ENCODE assay signal across 1 cellular context in the genomic region with DNA sequence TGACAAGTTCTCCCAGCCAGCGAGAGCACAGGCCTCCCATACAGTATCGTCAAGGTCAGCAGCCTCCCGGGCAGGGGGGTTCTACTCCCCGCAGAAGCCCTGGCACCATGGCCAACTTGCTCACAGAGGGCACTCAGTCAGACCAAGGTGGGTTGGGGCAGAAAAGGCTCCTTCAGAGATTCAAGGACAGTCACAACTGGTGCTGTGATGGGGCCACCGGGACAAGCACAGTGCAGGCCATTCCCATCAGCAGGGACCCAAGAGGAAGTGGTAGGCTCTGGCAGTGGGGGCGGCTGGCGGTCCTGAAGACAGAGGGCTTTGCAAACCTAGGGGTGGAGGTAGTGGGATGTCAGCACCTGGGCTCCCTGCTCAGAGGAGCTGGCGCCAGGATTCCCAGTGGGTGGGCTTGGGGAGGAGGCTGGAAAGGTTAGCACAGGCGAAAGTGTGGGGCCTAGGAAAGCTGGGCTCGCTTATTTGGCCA.
TF ChIP-seq lines count a peak whose summit lies in the region.

No MANE protein-coding gene starts in this region.

TF ChIP-seq in HepG2, 621 proteins besides CTCF, POLR2A, EP300 and RAD21 (continued from another document and continues in another):
- TF ChIP-seq, protein P1, sequence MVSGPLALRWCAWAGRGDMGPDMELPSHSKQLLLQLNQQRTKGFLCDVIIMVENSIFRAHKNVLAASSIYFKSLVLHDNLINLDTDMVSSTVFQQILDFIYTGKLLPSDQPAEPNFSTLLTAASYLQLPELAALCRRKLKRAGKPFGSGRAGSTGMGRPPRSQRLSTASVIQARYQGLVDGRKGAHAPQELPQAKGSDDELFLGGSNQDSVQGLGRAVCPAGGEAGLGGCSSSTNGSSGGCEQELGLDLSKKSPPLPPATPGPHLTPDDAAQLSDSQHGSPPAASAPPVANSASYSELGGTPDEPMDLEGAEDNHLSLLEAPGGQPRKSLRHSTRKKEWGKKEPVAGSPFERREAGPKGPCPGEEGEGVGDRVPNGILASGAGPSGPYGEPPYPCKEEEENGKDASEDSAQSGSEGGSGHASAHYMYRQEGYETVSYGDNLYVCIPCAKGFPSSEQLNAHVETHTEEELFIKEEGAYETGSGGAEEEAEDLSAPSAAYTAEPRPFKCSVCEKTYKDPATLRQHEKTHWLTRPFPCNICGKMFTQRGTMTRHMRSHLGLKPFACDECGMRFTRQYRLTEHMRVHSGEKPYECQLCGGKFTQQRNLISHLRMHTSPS (CRISPR knock-in tag; IDR thresholded peaks at IDR 0.05; ENCODE audit: low read depth), result peak; percentile 78; the same call in 1 of the 2 replicates
- no peak for TF ChIP-seq JUND (CRISPR knock-in tag; IDR thresholded peaks at IDR 0.05)
- no peak for TF ChIP-seq SIX4 (CRISPR knock-in tag; IDR thresholded peaks at IDR 0.05)
- no peak for TF ChIP-seq THAP11 (CRISPR knock-in tag; IDR thresholded peaks at IDR 0.05)
- TF ChIP-seq, protein P2, sequence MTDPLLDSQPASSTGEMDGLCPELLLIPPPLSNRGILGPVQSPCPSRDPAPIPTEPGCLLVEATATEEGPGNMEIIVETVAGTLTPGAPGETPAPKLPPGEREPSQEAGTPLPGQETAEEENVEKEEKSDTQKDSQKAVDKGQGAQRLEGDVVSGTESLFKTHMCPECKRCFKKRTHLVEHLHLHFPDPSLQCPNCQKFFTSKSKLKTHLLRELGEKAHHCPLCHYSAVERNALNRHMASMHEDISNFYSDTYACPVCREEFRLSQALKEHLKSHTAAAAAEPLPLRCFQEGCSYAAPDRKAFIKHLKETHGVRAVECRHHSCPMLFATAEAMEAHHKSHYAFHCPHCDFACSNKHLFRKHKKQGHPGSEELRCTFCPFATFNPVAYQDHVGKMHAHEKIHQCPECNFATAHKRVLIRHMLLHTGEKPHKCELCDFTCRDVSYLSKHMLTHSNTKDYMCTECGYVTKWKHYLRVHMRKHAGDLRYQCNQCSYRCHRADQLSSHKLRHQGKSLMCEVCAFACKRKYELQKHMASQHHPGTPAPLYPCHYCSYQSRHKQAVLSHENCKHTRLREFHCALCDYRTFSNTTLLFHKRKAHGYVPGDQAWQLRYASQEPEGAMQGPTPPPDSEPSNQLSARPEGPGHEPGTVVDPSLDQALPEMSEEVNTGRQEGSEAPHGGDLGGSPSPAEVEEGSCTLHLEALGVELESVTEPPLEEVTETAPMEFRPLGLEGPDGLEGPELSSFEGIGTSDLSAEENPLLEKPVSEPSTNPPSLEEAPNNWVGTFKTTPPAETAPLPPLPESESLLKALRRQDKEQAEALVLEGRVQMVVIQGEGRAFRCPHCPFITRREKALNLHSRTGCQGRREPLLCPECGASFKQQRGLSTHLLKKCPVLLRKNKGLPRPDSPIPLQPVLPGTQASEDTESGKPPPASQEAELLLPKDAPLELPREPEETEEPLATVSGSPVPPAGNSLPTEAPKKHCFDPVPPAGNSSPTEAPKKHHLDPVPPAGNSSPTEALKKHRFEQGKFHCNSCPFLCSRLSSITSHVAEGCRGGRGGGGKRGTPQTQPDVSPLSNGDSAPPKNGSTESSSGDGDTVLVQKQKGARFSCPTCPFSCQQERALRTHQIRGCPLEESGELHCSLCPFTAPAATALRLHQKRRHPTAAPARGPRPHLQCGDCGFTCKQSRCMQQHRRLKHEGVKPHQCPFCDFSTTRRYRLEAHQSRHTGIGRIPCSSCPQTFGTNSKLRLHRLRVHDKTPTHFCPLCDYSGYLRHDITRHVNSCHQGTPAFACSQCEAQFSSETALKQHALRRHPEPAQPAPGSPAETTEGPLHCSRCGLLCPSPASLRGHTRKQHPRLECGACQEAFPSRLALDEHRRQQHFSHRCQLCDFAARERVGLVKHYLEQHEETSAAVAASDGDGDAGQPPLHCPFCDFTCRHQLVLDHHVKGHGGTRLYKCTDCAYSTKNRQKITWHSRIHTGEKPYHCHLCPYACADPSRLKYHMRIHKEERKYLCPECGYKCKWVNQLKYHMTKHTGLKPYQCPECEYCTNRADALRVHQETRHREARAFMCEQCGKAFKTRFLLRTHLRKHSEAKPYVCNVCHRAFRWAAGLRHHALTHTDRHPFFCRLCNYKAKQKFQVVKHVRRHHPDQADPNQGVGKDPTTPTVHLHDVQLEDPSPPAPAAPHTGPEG (CRISPR knock-in tag; IDR thresholded peaks at IDR 0.05), result peak; percentile 17; the same call in 1 of the 2 replicates
- TF ChIP-seq HNRNPL (IDR thresholded peaks at IDR 0.05; ENCODE audit: low read depth, low read length), result peak; percentile 91
- TF ChIP-seq ATM (IDR thresholded peaks at IDR 0.05; ENCODE audit: borderline replicate concordance), result no peak
- TF ChIP-seq, protein P3, sequence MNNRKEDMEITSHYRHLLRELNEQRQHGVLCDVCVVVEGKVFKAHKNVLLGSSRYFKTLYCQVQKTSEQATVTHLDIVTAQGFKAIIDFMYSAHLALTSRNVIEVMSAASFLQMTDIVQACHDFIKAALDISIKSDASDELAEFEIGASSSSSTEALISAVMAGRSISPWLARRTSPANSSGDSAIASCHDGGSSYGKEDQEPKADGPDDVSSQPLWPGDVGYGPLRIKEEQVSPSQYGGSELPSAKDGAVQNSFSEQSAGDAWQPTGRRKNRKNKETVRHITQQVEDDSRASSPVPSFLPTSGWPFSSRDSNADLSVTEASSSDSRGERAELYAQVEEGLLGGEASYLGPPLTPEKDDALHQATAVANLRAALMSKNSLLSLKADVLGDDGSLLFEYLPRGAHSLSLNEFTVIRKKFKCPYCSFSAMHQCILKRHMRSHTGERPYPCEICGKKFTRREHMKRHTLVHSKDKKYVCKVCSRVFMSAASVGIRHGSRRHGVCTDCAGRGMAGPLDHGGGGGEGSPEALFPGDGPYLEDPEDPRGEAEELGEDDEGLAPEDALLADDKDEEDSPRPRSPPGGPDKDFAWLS (CRISPR knock-in tag; IDR thresholded peaks at IDR 0.05; ENCODE audit: borderline replicate concordance), result no peak
- TF ChIP-seq, protein P4, sequence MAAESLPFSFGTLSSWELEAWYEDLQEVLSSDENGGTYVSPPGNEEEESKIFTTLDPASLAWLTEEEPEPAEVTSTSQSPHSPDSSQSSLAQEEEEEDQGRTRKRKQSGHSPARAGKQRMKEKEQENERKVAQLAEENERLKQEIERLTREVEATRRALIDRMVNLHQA (CRISPR knock-in tag; IDR thresholded peaks at IDR 0.05), result no peak
- TF ChIP-seq, protein P5, sequence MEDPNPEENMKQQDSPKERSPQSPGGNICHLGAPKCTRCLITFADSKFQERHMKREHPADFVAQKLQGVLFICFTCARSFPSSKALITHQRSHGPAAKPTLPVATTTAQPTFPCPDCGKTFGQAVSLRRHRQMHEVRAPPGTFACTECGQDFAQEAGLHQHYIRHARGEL (CRISPR knock-in tag; IDR thresholded peaks at IDR 0.05), result no peak
- TF ChIP-seq ELF1 (CRISPR knock-in tag; IDR thresholded peaks at IDR 0.05), result no peak
- TF ChIP-seq ZNF891 (CRISPR knock-in tag; IDR thresholded peaks at IDR 0.05), result peak; percentile 31; the same call in 1 of the 2 replicates
- no peak for TF ChIP-seq SOX6 (IDR thresholded peaks at IDR 0.05)
- no peak; the same call in 1 of the 2 replicates for TF ChIP-seq SOX6 (CRISPR knock-in tag; IDR thresholded peaks at IDR 0.05)
- no peak for TF ChIP-seq ZNF430 (CRISPR knock-in tag; IDR thresholded peaks at IDR 0.05)
- TF ChIP-seq ZSCAN9 (CRISPR knock-in tag; IDR thresholded peaks at IDR 0.05; ENCODE audit: borderline replicate concordance), result no peak
- TF ChIP-seq ATRX (CRISPR knock-in tag; IDR thresholded peaks at IDR 0.05; ENCODE audit: borderline replicate concordance), result no peak
- TF ChIP-seq ZNF775 (CRISPR knock-in tag; IDR thresholded peaks at IDR 0.05; ENCODE audit: borderline replicate concordance), result no peak
- TF ChIP-seq YY1 (IDR thresholded peaks at IDR 0.05; ENCODE audit: insufficient read depth, insufficient replicate concordance, low read depth, low read length), result no peak
- TF ChIP-seq NR2F6 (IDR thresholded peaks at IDR 0.05), result no peak
- peak; percentile 24; the same call in 1 of the 2 replicates for TF ChIP-seq NR2F6 (CRISPR knock-in tag; IDR thresholded peaks at IDR 0.05)
- TF ChIP-seq, protein P6, sequence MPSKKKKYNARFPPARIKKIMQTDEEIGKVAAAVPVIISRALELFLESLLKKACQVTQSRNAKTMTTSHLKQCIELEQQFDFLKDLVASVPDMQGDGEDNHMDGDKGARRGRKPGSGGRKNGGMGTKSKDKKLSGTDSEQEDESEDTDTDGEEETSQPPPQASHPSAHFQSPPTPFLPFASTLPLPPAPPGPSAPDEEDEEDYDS (CRISPR knock-in tag; IDR thresholded peaks at IDR 0.05), result no peak
- no peak for TF ChIP-seq FIP1L1 (IDR thresholded peaks at IDR 0.05; ENCODE audit: borderline replicate concordance, insufficient read depth, low read depth, low read length)
- TF ChIP-seq KDM3A (CRISPR knock-in tag; IDR thresholded peaks at IDR 0.05; ENCODE audit: low read depth), result no peak
- TF ChIP-seq, protein P7, sequence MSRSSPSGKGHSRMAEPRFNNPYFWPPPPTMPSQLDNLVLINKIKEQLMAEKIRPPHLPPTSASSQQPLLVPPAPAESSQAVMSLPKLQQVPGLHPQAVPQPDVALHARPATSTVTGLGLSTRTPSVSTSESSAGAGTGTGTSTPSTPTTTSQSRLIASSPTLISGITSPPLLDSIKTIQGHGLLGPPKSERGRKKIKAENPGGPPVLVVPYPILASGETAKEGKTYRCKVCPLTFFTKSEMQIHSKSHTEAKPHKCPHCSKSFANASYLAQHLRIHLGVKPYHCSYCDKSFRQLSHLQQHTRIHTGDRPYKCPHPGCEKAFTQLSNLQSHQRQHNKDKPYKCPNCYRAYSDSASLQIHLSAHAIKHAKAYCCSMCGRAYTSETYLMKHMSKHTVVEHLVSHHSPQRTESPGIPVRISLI (CRISPR knock-in tag; IDR thresholded peaks at IDR 0.05; ENCODE audit: borderline replicate concordance), result 0 out of 2 replicates have a peak, but pooled peaks have one; percentile 18
- TF ChIP-seq, protein P8, sequence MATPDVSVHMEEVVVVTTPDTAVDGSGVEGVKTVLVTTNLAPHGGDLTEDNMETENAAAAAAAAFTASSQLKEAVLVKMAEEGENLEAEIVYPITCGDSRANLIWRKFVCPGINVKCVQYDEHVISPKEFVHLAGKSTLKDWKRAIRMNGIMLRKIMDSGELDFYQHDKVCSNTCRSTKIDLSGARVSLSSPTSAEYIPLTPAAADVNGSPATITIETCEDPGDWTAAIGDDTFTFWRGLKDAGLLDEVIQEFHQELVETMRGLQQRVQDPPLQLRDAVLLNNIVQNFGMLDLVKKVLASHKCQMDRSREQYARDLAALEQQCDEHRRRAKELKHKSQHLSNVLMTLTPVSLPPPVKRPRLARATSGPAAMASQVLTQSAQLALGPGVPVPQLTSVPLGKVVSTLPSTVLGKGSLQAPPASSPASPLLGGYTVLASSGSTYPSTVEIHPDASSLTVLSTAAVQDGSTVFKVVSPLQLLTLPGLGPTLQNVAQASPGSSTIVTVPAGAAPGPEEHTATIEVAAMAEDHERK (CRISPR knock-in tag; IDR thresholded peaks at IDR 0.05; ENCODE audit: low read depth), result no peak
- TF ChIP-seq, protein P9, sequence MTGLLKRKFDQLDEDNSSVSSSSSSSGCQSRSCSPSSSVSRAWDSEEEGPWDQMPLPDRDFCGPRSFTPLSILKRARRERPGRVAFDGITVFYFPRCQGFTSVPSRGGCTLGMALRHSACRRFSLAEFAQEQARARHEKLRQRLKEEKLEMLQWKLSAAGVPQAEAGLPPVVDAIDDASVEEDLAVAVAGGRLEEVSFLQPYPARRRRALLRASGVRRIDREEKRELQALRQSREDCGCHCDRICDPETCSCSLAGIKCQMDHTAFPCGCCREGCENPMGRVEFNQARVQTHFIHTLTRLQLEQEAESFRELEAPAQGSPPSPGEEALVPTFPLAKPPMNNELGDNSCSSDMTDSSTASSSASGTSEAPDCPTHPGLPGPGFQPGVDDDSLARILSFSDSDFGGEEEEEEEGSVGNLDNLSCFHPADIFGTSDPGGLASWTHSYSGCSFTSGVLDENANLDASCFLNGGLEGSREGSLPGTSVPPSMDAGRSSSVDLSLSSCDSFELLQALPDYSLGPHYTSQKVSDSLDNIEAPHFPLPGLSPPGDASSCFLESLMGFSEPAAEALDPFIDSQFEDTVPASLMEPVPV (CRISPR knock-in tag; IDR thresholded peaks at IDR 0.05), result no peak
- TF ChIP-seq ZNF607 (CRISPR knock-in tag; IDR thresholded peaks at IDR 0.05; ENCODE audit: borderline replicate concordance), result peak; percentile 4; the same call in 1 of the 2 replicates
- TF ChIP-seq, protein P10, sequence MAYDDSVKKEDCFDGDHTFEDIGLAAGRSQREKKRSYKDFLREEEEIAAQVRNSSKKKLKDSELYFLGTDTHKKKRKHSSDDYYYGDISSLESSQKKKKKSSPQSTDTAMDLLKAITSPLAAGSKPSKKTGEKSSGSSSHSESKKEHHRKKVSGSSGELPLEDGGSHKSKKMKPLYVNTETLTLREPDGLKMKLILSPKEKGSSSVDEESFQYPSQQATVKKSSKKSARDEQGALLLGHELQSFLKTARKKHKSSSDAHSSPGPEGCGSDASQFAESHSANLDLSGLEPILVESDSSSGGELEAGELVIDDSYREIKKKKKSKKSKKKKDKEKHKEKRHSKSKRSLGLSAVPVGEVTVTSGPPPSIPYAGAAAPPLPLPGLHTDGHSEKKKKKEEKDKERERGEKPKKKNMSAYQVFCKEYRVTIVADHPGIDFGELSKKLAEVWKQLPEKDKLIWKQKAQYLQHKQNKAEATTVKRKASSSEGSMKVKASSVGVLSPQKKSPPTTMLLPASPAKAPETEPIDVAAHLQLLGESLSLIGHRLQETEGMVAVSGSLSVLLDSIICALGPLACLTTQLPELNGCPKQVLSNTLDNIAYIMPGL (CRISPR knock-in tag; IDR thresholded peaks at IDR 0.05; ENCODE audit: borderline replicate concordance in 1 of 2, low read depth in 1 of 2), result peak in 1 of 2 experiments; percentile 43; a peak in 1 of 4 replicates
- TF ChIP-seq IKZF1 (IDR thresholded peaks at IDR 0.05), result no peak
- no peak for TF ChIP-seq ZNF720 (CRISPR knock-in tag; IDR thresholded peaks at IDR 0.05)
- TF ChIP-seq, protein P11, sequence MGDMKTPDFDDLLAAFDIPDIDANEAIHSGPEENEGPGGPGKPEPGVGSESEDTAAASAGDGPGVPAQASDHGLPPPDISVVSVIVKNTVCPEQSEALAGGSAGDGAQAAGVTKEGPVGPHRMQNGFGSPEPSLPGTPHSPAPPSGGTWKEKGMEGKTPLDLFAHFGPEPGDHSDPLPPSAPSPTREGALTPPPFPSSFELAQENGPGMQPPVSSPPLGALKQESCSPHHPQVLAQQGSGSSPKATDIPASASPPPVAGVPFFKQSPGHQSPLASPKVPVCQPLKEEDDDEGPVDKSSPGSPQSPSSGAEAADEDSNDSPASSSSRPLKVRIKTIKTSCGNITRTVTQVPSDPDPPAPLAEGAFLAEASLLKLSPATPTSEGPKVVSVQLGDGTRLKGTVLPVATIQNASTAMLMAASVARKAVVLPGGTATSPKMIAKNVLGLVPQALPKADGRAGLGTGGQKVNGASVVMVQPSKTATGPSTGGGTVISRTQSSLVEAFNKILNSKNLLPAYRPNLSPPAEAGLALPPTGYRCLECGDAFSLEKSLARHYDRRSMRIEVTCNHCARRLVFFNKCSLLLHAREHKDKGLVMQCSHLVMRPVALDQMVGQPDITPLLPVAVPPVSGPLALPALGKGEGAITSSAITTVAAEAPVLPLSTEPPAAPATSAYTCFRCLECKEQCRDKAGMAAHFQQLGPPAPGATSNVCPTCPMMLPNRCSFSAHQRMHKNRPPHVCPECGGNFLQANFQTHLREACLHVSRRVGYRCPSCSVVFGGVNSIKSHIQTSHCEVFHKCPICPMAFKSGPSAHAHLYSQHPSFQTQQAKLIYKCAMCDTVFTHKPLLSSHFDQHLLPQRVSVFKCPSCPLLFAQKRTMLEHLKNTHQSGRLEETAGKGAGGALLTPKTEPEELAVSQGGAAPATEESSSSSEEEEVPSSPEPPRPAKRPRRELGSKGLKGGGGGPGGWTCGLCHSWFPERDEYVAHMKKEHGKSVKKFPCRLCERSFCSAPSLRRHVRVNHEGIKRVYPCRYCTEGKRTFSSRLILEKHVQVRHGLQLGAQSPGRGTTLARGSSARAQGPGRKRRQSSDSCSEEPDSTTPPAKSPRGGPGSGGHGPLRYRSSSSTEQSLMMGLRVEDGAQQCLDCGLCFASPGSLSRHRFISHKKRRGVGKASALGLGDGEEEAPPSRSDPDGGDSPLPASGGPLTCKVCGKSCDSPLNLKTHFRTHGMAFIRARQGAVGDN (CRISPR knock-in tag; IDR thresholded peaks at IDR 0.05), result peak; percentile 20; the same call in 1 of the 2 replicates
- TF ChIP-seq SALL1 (CRISPR knock-in tag; IDR thresholded peaks at IDR 0.05), result peak; percentile 41; the same call in 1 of the 2 replicates
